In genomic region chr4:6716958-6717655, GRCh38 we compare ENCODE assay signal across 8 cellular contexts. TPM values are rescaled to one million over a fixed set of nuclear protein-coding genes. Genes with fewer than 3 reads are reported as not detected.
DNase-seq lines count a peak whose midpoint lies in the region; ATAC-seq and TF ChIP-seq lines count a peak whose summit lies in the region.

No MANE protein-coding gene starts in this region.

- intact Hi-C loops in ascending aorta (cut with DNase I) (loop anchor here (1.0 to 5.0 kb wide), 5 partner anchors 66 to 350 kb away; partner anchors contain the start of genes GRPEL1, MRFAP1 and TADA2B), lower leg skin (cut with DNase I; ENCODE audit: low total_unique reads) (no loop called here)

- H3K9me3 ChIP-seq in ascending aorta: no peaks in the 10 kb centered on the region
- H3K9me3 ChIP-seq in upper lobe of left lung: no peaks in the 10 kb centered on the region

- H3K36me3 ChIP-seq in ascending aorta: no peaks in the 10 kb centered on the region
- H3K36me3 ChIP-seq in upper lobe of left lung: no peaks in the 10 kb centered on the region

- peaks cover 35% of the 10 kb centered on the region for H3K4me1 Mint-ChIP-seq in activated naive CD4-positive, alpha-beta T cell treated with anti-CD3 and anti-CD28 coated beads, Interleukin-2, amount 10 ng/mL, durations not matched to agents 7 days and 5 days

- peak overlapping the region; percentile 89 for H3K27ac Mint-ChIP-seq in activated naive CD4-positive, alpha-beta T cell treated with anti-CD3 and anti-CD28 coated beads, Interleukin-2, amount 10 ng/mL, durations not matched to agents 7 days and 5 days

- H3K4me3 Mint-ChIP-seq in activated naive CD4-positive, alpha-beta T cell treated with anti-CD3 and anti-CD28 coated beads, Interleukin-2, amount 10 ng/mL, durations not matched to agents 7 days and 5 days: peak overlapping the region; percentile 89

- H3K4me1 ChIP-seq in ascending aorta (peaks cover 4 to 14% of the 10 kb centered on the region in 2 donors), upper lobe of left lung (peaks cover 24 to 34% (median 24%) of the 10 kb centered on the region in 4 donors)

- WGBS in lower leg skin, 2 donors: 22 to 26% methylated on average over 7 of the region's 7 CpGs
- 37 to 45% methylated on average over 7 of the region's 7 CpGs for WGBS in upper lobe of left lung, 2 donors

- peak overlapping the region; percentile 88 to 95 for H3K27ac ChIP-seq in ascending aorta
- H3K27ac ChIP-seq in upper lobe of left lung: peak overlapping the region; percentile 87 to 97 (median 90)

- peak overlapping the region; percentile 87 to 98 for H3K4me3 ChIP-seq in ascending aorta
- peak overlapping the region; percentile 81 for H3K4me3 ChIP-seq in lower leg skin (ENCODE audit: low read depth, poor library complexity, severe bottlenecking)
- peak overlapping the region; percentile 68 to 99 (median 82) for H3K4me3 ChIP-seq in upper lobe of left lung

- H3K27me3 Mint-ChIP-seq in activated naive CD4-positive, alpha-beta T cell treated with anti-CD3 and anti-CD28 coated beads, Interleukin-2, amount 10 ng/mL, durations not matched to agents 7 days and 5 days: peaks cover 13% of the 10 kb centered on the region

- TF ChIP-seq POLR2A in lower leg skin (IDR thresholded peaks at IDR 0.05) (no peak), upper lobe of left lung (IDR thresholded peaks at IDR 0.05) (no peak)

- H3K9me3 Mint-ChIP-seq in activated naive CD4-positive, alpha-beta T cell treated with anti-CD3 and anti-CD28 coated beads, Interleukin-2, amount 10 ng/mL, durations not matched to agents 7 days and 5 days: peaks cover 4% of the 10 kb centered on the region

- TF ChIP-seq CTCF in ascending aorta (IDR thresholded peaks at IDR 0.05): no peak
- TF ChIP-seq CTCF in lower leg skin (IDR thresholded peaks at IDR 0.05): no peak
- TF ChIP-seq CTCF in upper lobe of left lung (IDR thresholded peaks at IDR 0.05): no peak

- TF ChIP-seq EP300 in upper lobe of left lung (IDR thresholded peaks at IDR 0.05): no peak

- peaks cover 14% of the 10 kb centered on the region for H3K36me3 Mint-ChIP-seq in activated naive CD4-positive, alpha-beta T cell treated with anti-CD3 and anti-CD28 coated beads, Interleukin-2, amount 10 ng/mL, durations not matched to agents 7 days and 5 days

- CTCF ChIA-PET in activated naive CD4-positive, alpha-beta T cell treated with anti-CD3 and anti-CD28 coated beads, Interleukin-2, amount 10 ng/mL, durations not matched to agents 7 days and 5 days (lab: Charles Lee): interaction anchor here (0.7 to 6.6 kb wide), 13 partner anchors 9 to 384 kb away, joined by 3 to 159 read pairs (median 5); a partner anchor contains a TSS

- no peaks in the 10 kb centered on the region for H3K27me3 ChIP-seq in ascending aorta
- H3K27me3 ChIP-seq in upper lobe of left lung: no peaks in the 10 kb centered on the region

- no peak for DNase-seq in activated naive CD4-positive, alpha-beta T cell treated with anti-CD3 and anti-CD28 coated beads, Interleukin-2, amount 10 ng/mL, durations not matched to agents 7 days and 5 days
- DNase-seq in activated naive CD4-positive, alpha-beta T cell (lab: John Stamatoyannopoulos, UW): no peak
- no peak for DNase-seq in ascending aorta (ENCODE audit: low spot score in 2 of 2)
- DNase-seq in lower leg skin (ENCODE audit: low spot score in 2 of 2): peak in 1 of 2 donors; percentile 63
- no peak for DNase-seq in upper lobe of left lung
- DNase-seq in cortex of kidney (lab: John Stamatoyannopoulos, UW): no peak
- DNase-seq in NCI-H446 treated with DMSO at 0.1 percent for 48 hours (lab: John Stamatoyannopoulos, UW): no peak

- no peak for ATAC-seq in upper lobe of left lung (ENCODE audit: low FRiP score in 2 of 2)
- ATAC-seq in HG02798 (IDR thresholded peaks at IDR 0.05; ENCODE audit: poor library complexity, unreplicated experiment): no peak

RNA-seq across cellular contexts. Expression of gene BLOC1S4, which starts 1.1 kb away (rescaled TPM):
- total RNA-seq in ascending aorta (37.5 TPM), lower leg skin (10 to 100 TPM; 17.9 to 24.3 (median 22.8) TPM), upper lobe of left lung (10 to 100 TPM; 11.5 to 26.8 (median 15.3) TPM)

RNA-seq across cellular contexts. Expression of gene MRFAP1L1, which starts 7.4 kb away (rescaled TPM):
- total RNA-seq in ascending aorta (34.1 TPM), lower leg skin (10 to 100 TPM; 52.8 to 73.8 (median 69.1) TPM), upper lobe of left lung (10 to 100 TPM; 24.6 to 71.3 (median 50.8) TPM)

RNA-seq across cellular contexts. Expression of gene S100P, which starts 23.4 kb away (rescaled TPM):
- total RNA-seq in ascending aorta (not detected), lower leg skin (10 to 100 TPM in 3 of 4 donors, 1 to 10 TPM in 1; 5.3 to 43.7 (median 15.7) TPM), upper lobe of left lung (10 to 100 TPM in 2 of 6 donors, 1 to 10 TPM in 2, not detected in 2; 4.1 to 22.4 (median 13.3) TPM)
